Comparison of ENCODE assay signal across 8 cellular contexts in genomic region chr3:156554842-156555687, GRCh38. TPM values are rescaled to one million over a fixed set of nuclear protein-coding genes. Genes with fewer than 3 reads are reported as not detected.
A peak's percentile ranks its signal among the peaks of the same experiment; 100 is the strongest.
DNase-seq lines count a peak whose midpoint lies in the region; ATAC-seq and TF ChIP-seq lines count a peak whose summit lies in the region.

Gene SSR3 (minus strand): TSS chr3:156555117. CDS start chr3:156555089, 28 bp downstream.

- H3K4me3 Mint-ChIP-seq in neural progenitor cell, result peak within 1 kb of the TSS; percentile 97

- H3K36me3 ChIP-seq in neural progenitor cell, result no peaks in the 10 kb centered on the region

- no peaks in the 10 kb centered on the region for H3F3A ChIP-seq in neural progenitor cell (ENCODE audit: low read depth)

- H3K9me3 Mint-ChIP-seq in neural progenitor cell, result no peaks in the 10 kb centered on the region

- H3K9ac ChIP-seq in neural progenitor cell, result peak within 1 kb of the TSS; percentile 89

- peak within 1 kb of the TSS; percentile 84 for H3K4me2 ChIP-seq in neural progenitor cell

- H3K27me3 ChIP-seq in foreskin keratinocyte, result no peaks in the 10 kb centered on the region
- no peaks in the 10 kb centered on the region for H3K27me3 ChIP-seq in neural progenitor cell

- H4K20me1 ChIP-seq in neural progenitor cell (ENCODE audit: low read depth), result peaks cover 8% of the 10 kb centered on the region

- peak within 1 kb of the TSS; percentile 54 for H3K27ac ChIP-seq in foreskin keratinocyte
- H3K27ac ChIP-seq in neural progenitor cell, result peak within 1 kb of the TSS; percentile 72

- DNase-seq in GF-D8 (lab: John Stamatoyannopoulos, UW) (peak; percentile 92), HEK293T (ENCODE audit: extremely low spot score) (peak; percentile 96), MV-4-11 (lab: John Stamatoyannopoulos, UW) (peak; percentile 98), SK-MEL-5 (ENCODE audit: low read depth, low spot score) (peak; percentile 99), foreskin keratinocyte (peak; percentile 96 to 98), neural progenitor cell (ENCODE audit: low spot score) (peak; percentile 99), stromal cell of bone marrow (ENCODE audit: low read depth) (peak; percentile 99)
- DNase-seq in activated naive CD4-positive, alpha-beta T cell treated with Interleukin-2 at 50 U/mL for 16 hours, result peak; percentile 99

- no peaks in the 10 kb centered on the region for H3K27me3 Mint-ChIP-seq in neural progenitor cell (ENCODE audit: insufficient read depth, low read depth)

- H3K27ac Mint-ChIP-seq in neural progenitor cell, result peak within 1 kb of the TSS; percentile 72

- H3K36me3 Mint-ChIP-seq in neural progenitor cell, result peaks cover 12% of the 10 kb centered on the region

- H3K4me1 Mint-ChIP-seq in neural progenitor cell, result peaks cover 34% of the 10 kb centered on the region

- in situ Hi-C loops in SK-MEL-5 (cut with HindIII; ENCODE audit: low pct_unique_long_range_greater_than_20kb, low sequenced_read_pairs), result loop anchor here (10.0 kb wide), 1 partner anchor 170 kb away; no protein-coding TSS in a partner anchor

- peak within 1 kb of the TSS; percentile 90 for H3K4me3 ChIP-seq in neural progenitor cell

- POLR2A ChIA-PET in HEK293T (lab: Yijun Ruan, JAX), result interaction anchor here (0.7 to 3.1 kb wide), 16 partner anchors 8 to 570 kb away, joined by 3 to 19 read pairs (median 4); partner anchors contain the start of gene TIPARP

- peak within 1 kb of the TSS; percentile 94 for H2AFZ ChIP-seq in neural progenitor cell (replicated peaks)

- peaks cover 19% of the 10 kb centered on the region for H3K4me1 ChIP-seq in foreskin keratinocyte
- peaks cover 8% of the 10 kb centered on the region for H3K4me1 ChIP-seq in neural progenitor cell

- ATAC-seq in foreskin keratinocyte, result peak; percentile 97

- H3K79me2 ChIP-seq in neural progenitor cell (ENCODE audit: low read depth), result peaks cover 48% of the 10 kb centered on the region

- TF ChIP-seq CTCF in foreskin keratinocyte (conservative IDR thresholded peaks at IDR 0.05), result peak; percentile 6
- TF ChIP-seq CTCF in neural progenitor cell (IDR thresholded peaks at IDR 0.05), result peak; percentile 16

- no peaks in the 10 kb centered on the region for H3K9me3 ChIP-seq in neural progenitor cell (ENCODE audit: low read depth)

- CTCF ChIA-PET in HEK293T (lab: Yijun Ruan, JAX), result interaction anchor here (0.5 to 1.6 kb wide), 3 partner anchors 15 to 120 kb away, joined by 3 to 6 read pairs (median 3); no protein-coding TSS in a partner anchor

TF ChIP-seq in HEK293T, 16 proteins besides CTCF, POLR2A, EP300 and RAD21:
- TF ChIP-seq ARNT (IDR thresholded peaks at IDR 0.05) (no peak), PKNOX1 (IDR thresholded peaks at IDR 0.05) (peak; percentile 80), ZNF384 (IDR thresholded peaks at IDR 0.05) (peak; percentile 100), FOXM1 (IDR thresholded peaks at IDR 0.05; ENCODE audit: borderline replicate concordance) (no peak), L3MBTL2 (conservative IDR thresholded peaks at IDR 0.05) (peak; percentile 46), SP1 (IDR thresholded peaks at IDR 0.05) (0 out of 2 replicates have a peak, but pooled peaks have one; percentile 28), ELF4 (IDR thresholded peaks at IDR 0.05) (peak; percentile 99), BHLHE40 (IDR thresholded peaks at IDR 0.05; ENCODE audit: borderline replicate concordance) (no peak), NFRKB (IDR thresholded peaks at IDR 0.05) (peak; percentile 46; the same call in 1 of the 2 replicates)

RNA-seq across cellular contexts. Expression of gene SSR3, which starts in this region (rescaled TPM):
- total RNA-seq in SK-MEL-5 (2014; rRNA removed; shearing (Covaris generic)), result 340 and 368 TPM in 2 replicates
- 245 and 268 TPM in 2 replicates for polyA plus RNA-seq in SK-MEL-5 (2015; cell fraction: cytosol; rRNA removed)
- 78.0 and 85.4 TPM in 2 replicates for polyA plus RNA-seq in SK-MEL-5 (2015; cell fraction: nucleus; rRNA removed)
- total RNA-seq in foreskin keratinocyte (572 and 684 TPM in 2 replicates), neural progenitor cell (ENCODE audit: low replicate concordance) (114 and 142 TPM in 2 replicates)
- 543 and 590 TPM in 2 replicates for polyA plus RNA-seq in foreskin keratinocyte

Comparison
In these comparisons a context has a peak if more than half of its experiments do, and no peak if none do; other contexts are left out.
1. Peak in every context shown above with its lines: DNase-seq, ATAC-seq, H3K4me3 ChIP-seq and H3K27ac ChIP-seq.